11 cellular contexts compared by ENCODE assay signal in genomic region chr14:77541905-77542304, GRCh38. TPM values are rescaled to one million over a fixed set of nuclear protein-coding genes. Genes with fewer than 3 reads are reported as not detected.
DNase-seq lines count a peak whose midpoint lies in the region; ATAC-seq and TF ChIP-seq lines count a peak whose summit lies in the region.
"Had no signal": no experiment of that assay in that cellular context is flagged by ENCODE, and none has a peak within 500 bp of the region (broad histone marks: within the 10 kb centered on the region; RNA-seq: fewer than 3 reads in every experiment).

No MANE protein-coding gene starts in this region.

- H3K27me3 ChIP-seq in dorsolateral prefrontal cortex = no peaks in the 10 kb centered on the region
- H3K27me3 ChIP-seq in tibial nerve = no peaks in the 10 kb centered on the region
- no peaks in the 10 kb centered on the region for H3K27me3 ChIP-seq in Peyer's patch
- H3K27me3 ChIP-seq: colonic mucosa had no signal

- H3K27ac ChIP-seq in dorsolateral prefrontal cortex (peak overlapping the region; percentile 43 to 92 (median 81)), tibial nerve (peak overlapping the region in 3 of 4 donors; percentile 29 to 82 (median 55)), Peyer's patch (no peak overlapping the region)
- H3K27ac ChIP-seq: colonic mucosa had no signal

- peaks cover 0 to 21% (median 12%) of the 10 kb centered on the region in 4 donors for H3K4me1 ChIP-seq in tibial nerve
- peaks cover 0 to 6% (median 0%) of the 10 kb centered on the region in 4 donors for H3K4me1 ChIP-seq in Peyer's patch
- H3K4me1 ChIP-seq: colonic mucosa had no signal

- H3K36me3 ChIP-seq in tibial nerve = peaks cover 0 to 15% (median 0%) of the 10 kb centered on the region in 3 donors
- peaks cover 0 to 27% (median 0%) of the 10 kb centered on the region in 3 donors for H3K36me3 ChIP-seq in Peyer's patch
- H3K36me3 ChIP-seq: colonic mucosa had no signal

- H3K4me3 ChIP-seq in dorsolateral prefrontal cortex = peak overlapping the region in 6 of 59 donors; percentile 2 to 19 (median 13)
- H3K4me3 ChIP-seq in tibial nerve = no peak overlapping the region
- no peak overlapping the region for H3K4me3 ChIP-seq in Peyer's patch
- H3K4me3 ChIP-seq: colonic mucosa had no signal

- DNase-seq in Right ventricle myocardium inferior (ENCODE audit: missing footprints) (no peak), Right ventricle myocardium superior (no peak), dorsolateral prefrontal cortex (no peak), tibial nerve (ENCODE audit: low spot score in 2 of 2) (no peak), GF-D8 (lab: John Stamatoyannopoulos, UW) (no peak), posterior cingulate gyrus (no peak), Peyer's patch (no peak)
- DNase-seq: colonic mucosa, NCI-H2227 treated with DMSO at 0.1 percent for 48 hours had no signal

- TF ChIP-seq CTCF in dorsolateral prefrontal cortex (IDR thresholded peaks at IDR 0.05 in 54 of 56, conservative IDR thresholded peaks at IDR 0.05 in 2 of 56; ENCODE audit: low read depth in 1 of 56, partially characterized antibody in 56 of 56) (no peak), tibial nerve (IDR thresholded peaks at IDR 0.05) (no peak), Peyer's patch (IDR thresholded peaks at IDR 0.05) (no peak)

- H3K9me3 ChIP-seq in tibial nerve = no peaks in the 10 kb centered on the region
- H3K9me3 ChIP-seq in Peyer's patch = no peaks in the 10 kb centered on the region
- H3K9me3 ChIP-seq: colonic mucosa had no signal

- intact Hi-C loops in Right ventricle myocardium inferior (cut with DNase I) = no loop called here
- intact Hi-C loops in Right ventricle myocardium superior (cut with DNase I) = no loop called here
- intact Hi-C loops in dorsolateral prefrontal cortex (cut with DNase I) = loop anchor here in 1 of 2 donors (5.0 to 10.0 kb wide), 2 partner anchors 165 to 217 kb away; partner anchors contain the start of genes ALKBH1, GSTZ1, POMT2 and SLIRP
- intact Hi-C loops in posterior cingulate gyrus (cut with DNase I) = no loop called here

- 75 to 85% methylated on average over 4 of the region's 4 CpGs for WGBS in tibial nerve, 2 donors

- no peak for TF ChIP-seq EP300 in tibial nerve (IDR thresholded peaks at IDR 0.05)

- no peak for TF ChIP-seq POLR2A in tibial nerve (IDR thresholded peaks at IDR 0.05)
- no peak for TF ChIP-seq POLR2A in Peyer's patch (IDR thresholded peaks at IDR 0.05)

- peak; percentile 16 for ATAC-seq in Right ventricle myocardium inferior
- ATAC-seq in Right ventricle myocardium superior (ENCODE audit: poor library complexity) = no peak
- peak; percentile 54 for ATAC-seq in HG03159 (IDR thresholded peaks at IDR 0.05; ENCODE audit: unreplicated experiment)
- ATAC-seq: HCT116 had no signal

RNA-seq across cellular contexts. Expression of gene ISM2, which starts 43.3 kb away (rescaled TPM):
- total RNA-seq in Right ventricle myocardium inferior (not detected), Right ventricle myocardium superior (not detected), dorsolateral prefrontal cortex (1 to 10 TPM in 46 of 120 experiments, under 1 TPM in 69, not detected in 5; 0.19 to 3.2 (median 0.90) TPM), tibial nerve (under 1 TPM in 1 of 4 donors, not detected in 3; 0.44 TPM), Peyer's patch (not detected)

Comparison
In these comparisons a context has a peak if more than half of its experiments do, and no peak if none do; other contexts are left out.
1. H3K27ac ChIP-seq: peak in dorsolateral prefrontal cortex (59 of 59) and tibial nerve (3 of 4); none in Peyer's patch (0 of 4).